Comparison of ENCODE assay signal across 1 cellular context in genomic region chr17:42305031-42305330, GRCh38.
TF ChIP-seq lines count a peak whose summit lies in the region.
"Not testable (repeated sequence)": the region's sequence is repeated elsewhere in the genome, so short reads cannot be mapped to it uniquely, and the experiment has no call there.

No MANE protein-coding gene starts in this region.

TF ChIP-seq in HepG2, 621 proteins besides CTCF, POLR2A, EP300 and RAD21:
- TF ChIP-seq ZSCAN22 (CRISPR knock-in tag; IDR thresholded peaks at IDR 0.05), result 0 out of 2 replicates have a peak, but pooled peaks have one; percentile 5
- 0 out of 2 replicates have a peak, but pooled peaks have one; percentile 3 for TF ChIP-seq ADNP (CRISPR knock-in tag; IDR thresholded peaks at IDR 0.05)
- TF ChIP-seq LCORL (IDR thresholded peaks at IDR 0.05), result not testable (repeated sequence)
- 0 out of 2 replicates have a peak, but pooled peaks have one; percentile 5 for TF ChIP-seq LCORL (CRISPR knock-in tag; IDR thresholded peaks at IDR 0.05)
- peak; percentile 93 for TF ChIP-seq ZNF770 (CRISPR knock-in tag; IDR thresholded peaks at IDR 0.05)
